Comparison of ENCODE assay signal across 28 cellular contexts in genomic region chr20:17668432-17668831, GRCh38. TPM values are rescaled to one million over a fixed set of nuclear protein-coding genes. Genes with fewer than 3 reads are reported as not detected.
DNase-seq lines count a peak whose midpoint lies in the region; ATAC-seq and TF ChIP-seq lines count a peak whose summit lies in the region.
"Had no signal": no experiment of that assay in that cellular context is flagged by ENCODE, and none has a peak within 500 bp of the region (broad histone marks: within the 10 kb centered on the region; RNA-seq: fewer than 3 reads in every experiment).

No MANE protein-coding gene starts in this region.

- peak overlapping the region; percentile 43 for H2AK5ac ChIP-seq in mesenchymal stem cell (ENCODE audit: low read length, severe bottlenecking)
- H2AK5ac ChIP-seq in trophoblast cell (ENCODE audit: low read length): no peak overlapping the region

- intact Hi-C loops in CD4-positive, alpha-beta memory T cell (cut with micrococcal nuclease): no loop called here
- intact Hi-C loops in activated CD8-positive, alpha-beta T cell treated with anti-CD3 and anti-CD28 coated beads for 36 hours (cut with micrococcal nuclease): no loop called here

- no peak overlapping the region for H3K4me3 Mint-ChIP-seq in CD4-positive, alpha-beta memory T cell
- no peak overlapping the region for H3K4me3 Mint-ChIP-seq in activated CD8-positive, alpha-beta T cell treated with anti-CD3 and anti-CD28 coated beads for 36 hours
- H3K4me3 Mint-ChIP-seq: CD4-positive, alpha-beta T cell had no signal

- H3K27ac ChIP-seq in CD4-positive, alpha-beta memory T cell (ENCODE audit: low read depth, low read length): no peak overlapping the region
- H3K27ac ChIP-seq in mesenchymal stem cell (ENCODE audit: low read length, poor library complexity, severe bottlenecking): no peak overlapping the region
- H3K27ac ChIP-seq in trophoblast cell (ENCODE audit: low read depth, low read length): no peak overlapping the region
- H3K27ac ChIP-seq: PC-9 had no signal

- H2BK12ac ChIP-seq in mesenchymal stem cell (ENCODE audit: low read length in 2 of 2) (no peak overlapping the region), trophoblast cell (ENCODE audit: low read length) (no peak overlapping the region)

- no peak overlapping the region for H3K18ac ChIP-seq in mesenchymal stem cell (ENCODE audit: low read depth in 1 of 2, low read length in 2 of 2)
- H3K18ac ChIP-seq in trophoblast cell (ENCODE audit: low read length): no peak overlapping the region

- H3K4me1 ChIP-seq in CD4-positive, alpha-beta memory T cell (ENCODE audit: insufficient read depth, low read length): peaks cover 28% of the 10 kb centered on the region
- H3K4me1 ChIP-seq in mesenchymal stem cell (ENCODE audit: control insufficient read depth, insufficient read depth, low read depth, low read length): peaks cover 13% of the 10 kb centered on the region
- peaks cover 0 to 2% of the 10 kb centered on the region in 2 experiments for H3K4me1 ChIP-seq in trophoblast cell (ENCODE audit: control insufficient read depth in 1 of 2, insufficient read depth in 2 of 2, low read length in 2 of 2)

- DNase-seq in CD4-positive, alpha-beta memory T cell: no peak
- no peak for DNase-seq in activated CD8-positive, alpha-beta T cell treated with anti-CD3 and anti-CD28 coated beads for 36 hours
- DNase-seq in mesenchymal stem cell: no peak
- no peak for DNase-seq in trophoblast cell
- no peak for DNase-seq in stimulated activated CD4-positive, alpha-beta T cell treated with anti-CD3 and anti-CD28 coated beads, Interleukin-2, amount 100 ng/mL, for 48 hours
- DNase-seq in COR-L47 (lab: John Stamatoyannopoulos, UW): no peak
- DNase-seq in dermis blood vessel endothelial cell: no peak
- DNase-seq: Caco-2; CD4-positive, alpha-beta T cell; HCEC 1CT; KBM-7; MV-4-11; NCI-H1105; NCI-H1436 treated with DMSO at 0.1 percent for 48 hours; NCI-H1930; NCI-H446; NCI-H524 treated with DMSO at 0.1 percent for 48 hours; NCI-H774; PC-9; RPMI8226; SHP77 had no signal

- no peak overlapping the region for H2AFZ ChIP-seq in mesenchymal stem cell (ENCODE audit: low read depth, low read length)
- no peak overlapping the region for H2AFZ ChIP-seq in trophoblast cell (ENCODE audit: insufficient read depth, low read length, poor library complexity)
- H2AFZ ChIP-seq: PC-9 had no signal

- H3K79me1 ChIP-seq in mesenchymal stem cell (replicated peaks; ENCODE audit: low read length, poor library complexity, severe bottlenecking): peaks cover 3% of the 10 kb centered on the region
- no peaks in the 10 kb centered on the region for H3K79me1 ChIP-seq in trophoblast cell (ENCODE audit: low read length)

- POLR2A ChIA-PET in CD4-positive, alpha-beta memory T cell (lab: Charles Lee; ENCODE audit: partially characterized antibody): no interaction called here
- POLR2A ChIA-PET in activated CD8-positive, alpha-beta T cell treated with anti-CD3 and anti-CD28 coated beads for 36 hours (lab: Charles Lee): no interaction called here

- no peaks in the 10 kb centered on the region for H3K9me3 Mint-ChIP-seq in CD4-positive, alpha-beta memory T cell
- no peaks in the 10 kb centered on the region for H3K9me3 Mint-ChIP-seq in activated CD8-positive, alpha-beta T cell treated with anti-CD3 and anti-CD28 coated beads for 36 hours
- H3K9me3 Mint-ChIP-seq: CD4-positive, alpha-beta T cell had no signal

- TF ChIP-seq CTCF in activated CD8-positive, alpha-beta T cell treated with anti-CD3 and anti-CD28 coated beads for 36 hours (IDR thresholded peaks at IDR 0.05): no peak

- H3K27me3 ChIP-seq in CD4-positive, alpha-beta memory T cell (ENCODE audit: insufficient read depth, low read length): no peaks in the 10 kb centered on the region
- no peaks in the 10 kb centered on the region for H3K27me3 ChIP-seq in mesenchymal stem cell (ENCODE audit: control insufficient read depth in 1 of 2, insufficient read depth in 1 of 2, low read length in 2 of 2)
- H3K27me3 ChIP-seq in trophoblast cell (ENCODE audit: insufficient read depth, low read length): no peaks in the 10 kb centered on the region

- no peaks in the 10 kb centered on the region for H3K36me3 ChIP-seq in CD4-positive, alpha-beta memory T cell (ENCODE audit: insufficient read depth, low read length)
- H3K36me3 ChIP-seq in mesenchymal stem cell (ENCODE audit: control insufficient read depth in 1 of 2, insufficient read depth in 2 of 2, low read depth in 1 of 2, low read length in 2 of 2) (peaks cover 18 to 52% of the 10 kb centered on the region in 2 experiments), trophoblast cell (ENCODE audit: control insufficient read depth in 1 of 2, insufficient read depth in 2 of 2, low read length in 2 of 2) (peaks cover 7 to 19% of the 10 kb centered on the region in 2 experiments)

- H4K91ac ChIP-seq in mesenchymal stem cell (ENCODE audit: low read length) (no peak overlapping the region), trophoblast cell (ENCODE audit: low read depth, low read length) (no peak overlapping the region)

- ATAC-seq in activated CD8-positive, alpha-beta T cell treated with anti-CD3 and anti-CD28 coated beads for 36 hours: no peak
- no peak for ATAC-seq in HG03342 (IDR thresholded peaks at IDR 0.05; ENCODE audit: unreplicated experiment)

- CTCF ChIA-PET in CD4-positive, alpha-beta memory T cell (lab: Charles Lee; ENCODE audit: partially characterized antibody): interaction anchor here (0.9 kb wide), 1 partner anchor 168 kb away, joined by 3 read pairs; no protein-coding TSS in a partner anchor
- CTCF ChIA-PET in activated CD8-positive, alpha-beta T cell treated with anti-CD3 and anti-CD28 coated beads for 36 hours (lab: Charles Lee): interaction anchor here (6.6 kb wide), 1 partner anchor 12 kb away, joined by 65 read pairs; the partner anchor contains the start of gene RRBP1

- H3K14ac ChIP-seq in mesenchymal stem cell (ENCODE audit: low read length in 2 of 2): no peak overlapping the region
- H3K14ac ChIP-seq in trophoblast cell (ENCODE audit: low read length): no peak overlapping the region

- H4K8ac ChIP-seq in mesenchymal stem cell (ENCODE audit: low read length) (no peak overlapping the region), trophoblast cell (ENCODE audit: low read depth, low read length) (no peak overlapping the region)

- H3K4me2 ChIP-seq in mesenchymal stem cell (ENCODE audit: low read length, poor library complexity, severe bottlenecking): no peak overlapping the region
- no peak overlapping the region for H3K4me2 ChIP-seq in trophoblast cell (ENCODE audit: low read length)
- H3K4me2 ChIP-seq: PC-9 had no signal

- H3K4me1 Mint-ChIP-seq in CD4-positive, alpha-beta memory T cell: peaks cover 26 to 68% (median 36%) of the 10 kb centered on the region in 4 donors
- peaks cover 44% of the 10 kb centered on the region for H3K4me1 Mint-ChIP-seq in activated CD8-positive, alpha-beta T cell treated with anti-CD3 and anti-CD28 coated beads for 36 hours (ENCODE audit: low read depth)

- no peaks in the 10 kb centered on the region for H3K9me3 ChIP-seq in CD4-positive, alpha-beta memory T cell (ENCODE audit: control insufficient read depth in 1 of 2, low read length in 2 of 2)
- H3K9me3 ChIP-seq in mesenchymal stem cell (ENCODE audit: control insufficient read depth, low read length) (no peaks in the 10 kb centered on the region), trophoblast cell (ENCODE audit: insufficient read depth, low read depth, low read length) (no peaks in the 10 kb centered on the region)
- H3K9me3 ChIP-seq: Caco-2 had no signal

- H3K36me3 Mint-ChIP-seq in CD4-positive, alpha-beta memory T cell: peaks cover 3% of the 10 kb centered on the region in 2 donors
- H3K36me3 Mint-ChIP-seq in activated CD8-positive, alpha-beta T cell treated with anti-CD3 and anti-CD28 coated beads for 36 hours (ENCODE audit: low read depth): peaks cover 5% of the 10 kb centered on the region

- H2BK120ac ChIP-seq in mesenchymal stem cell (ENCODE audit: low read depth, low read length) (no peak overlapping the region), trophoblast cell (ENCODE audit: insufficient read depth, low read length, poor library complexity) (no peak overlapping the region)

- no peak overlapping the region for H2BK15ac ChIP-seq in mesenchymal stem cell (ENCODE audit: low read depth, poor library complexity, severe bottlenecking)

- H3K4ac ChIP-seq in mesenchymal stem cell (ENCODE audit: low read depth in 1 of 2, low read length in 2 of 2) (no peak overlapping the region), trophoblast cell (ENCODE audit: low read depth, low read length) (peak overlapping the region; percentile 64)

- 95% methylated on average over 2 of the region's 3 CpGs for WGBS in mesenchymal stem cell
- no CpG with 5 or more reads among the region's 3 CpGs for WGBS in trophoblast cell (ENCODE audit: extremely low coverage, insufficient coverage, insufficient read length)

- H3K9ac ChIP-seq in mesenchymal stem cell (ENCODE audit: low read length) (no peak overlapping the region), trophoblast cell (ENCODE audit: low read length) (no peak overlapping the region)

- H3K79me2 ChIP-seq in trophoblast cell (ENCODE audit: control insufficient read depth, insufficient read depth, low read length, poor library complexity): peaks cover 2% of the 10 kb centered on the region

- H2BK5ac ChIP-seq in mesenchymal stem cell (ENCODE audit: low read depth, low read length, poor library complexity, severe bottlenecking) (no peak overlapping the region), trophoblast cell (ENCODE audit: low read depth, low read length, poor library complexity) (no peak overlapping the region)

- peak overlapping the region in 5 of 7 donors; percentile 2 to 63 (median 34) for H3K27ac Mint-ChIP-seq in CD4-positive, alpha-beta memory T cell
- peak overlapping the region; percentile 31 for H3K27ac Mint-ChIP-seq in activated CD8-positive, alpha-beta T cell treated with anti-CD3 and anti-CD28 coated beads for 36 hours
- H3K27ac Mint-ChIP-seq: CD4-positive, alpha-beta T cell had no signal

- H3K23ac ChIP-seq in mesenchymal stem cell (ENCODE audit: low read length in 2 of 2) (no peak overlapping the region), trophoblast cell (ENCODE audit: low read length) (no peak overlapping the region)

- H3K4me3 ChIP-seq in CD4-positive, alpha-beta memory T cell (ENCODE audit: low read length in 2 of 2): no peak overlapping the region
- H3K4me3 ChIP-seq in mesenchymal stem cell (ENCODE audit: insufficient read depth in 1 of 2, low read depth in 1 of 2, low read length in 2 of 2): no peak overlapping the region
- no peak overlapping the region for H3K4me3 ChIP-seq in trophoblast cell (ENCODE audit: low read depth, low read length)
- H3K4me3 ChIP-seq: PC-9 had no signal

- no peaks in the 10 kb centered on the region for H3K27me3 Mint-ChIP-seq in CD4-positive, alpha-beta memory T cell
- no peaks in the 10 kb centered on the region for H3K27me3 Mint-ChIP-seq in activated CD8-positive, alpha-beta T cell treated with anti-CD3 and anti-CD28 coated beads for 36 hours
- H3K27me3 Mint-ChIP-seq: CD4-positive, alpha-beta T cell had no signal

- H4K12ac ChIP-seq in trophoblast cell (ENCODE audit: low read depth, low read length): no peak overlapping the region

RNA-seq across cellular contexts. Expression of gene RRBP1, which starts 13.6 kb away (rescaled TPM):
- 10 to 100 TPM; 28.0 to 33.7 TPM for total RNA-seq in CD4-positive, alpha-beta memory T cell
- 10 to 100 TPM in 1 of 2 donors, under 1 TPM in 1; 0.63 to 13.9 TPM for polyA plus RNA-seq in CD4-positive, alpha-beta memory T cell
- total RNA-seq in activated CD8-positive, alpha-beta T cell treated with anti-CD3 and anti-CD28 coated beads for 36 hours: 10 to 100 TPM; 35.2 to 35.9 TPM
- 209 TPM for polyA plus RNA-seq in mesenchymal stem cell (2013, experiment 1 of 2)
- 195 TPM for polyA plus RNA-seq in mesenchymal stem cell (2013, experiment 2 of 2)
- 231 and 244 TPM in 2 replicates for polyA plus RNA-seq in trophoblast cell (2013)
- 123 and 224 TPM in 2 replicates for total RNA-seq in dermis blood vessel endothelial cell

RNA-seq across cellular contexts. Expression of gene BANF2, which starts 31.3 kb away (rescaled TPM):
- total RNA-seq in CD4-positive, alpha-beta memory T cell: not detected
- polyA plus RNA-seq in CD4-positive, alpha-beta memory T cell: not detected
- total RNA-seq in activated CD8-positive, alpha-beta T cell treated with anti-CD3 and anti-CD28 coated beads for 36 hours: not detected
- polyA plus RNA-seq in mesenchymal stem cell (2013, experiment 1 of 2): not detected
- not detected for polyA plus RNA-seq in mesenchymal stem cell (2013, experiment 2 of 2)
- polyA plus RNA-seq in trophoblast cell (2013): not detected in 2 replicates
- total RNA-seq in dermis blood vessel endothelial cell: not detected in 2 replicates
- total RNA-seq: A172; CD4-positive, alpha-beta T cell; H1; HT1080; LHCN-M2; MCF 10A; PC-9 had no signal
- polyA plus RNA-seq: BJ, H1 had no signal
